Comparison of ENCODE assay signal across 11 cellular contexts in genomic region chr17:76473541-76473985, GRCh38. TPM values are rescaled to one million over a fixed set of nuclear protein-coding genes. Genes with fewer than 3 reads are reported as not detected.
A peak's percentile ranks its signal among the peaks of the same experiment; 100 is the strongest.
DNase-seq lines count a peak whose midpoint lies in the region; ATAC-seq and TF ChIP-seq lines count a peak whose summit lies in the region.
"Had no signal": no experiment of that assay in that cellular context is flagged by ENCODE, and none has a peak within 500 bp of the region (broad histone marks: within the 10 kb centered on the region; RNA-seq: fewer than 3 reads in every experiment).

No MANE protein-coding gene starts in this region.

- ATAC-seq in HCT116 (peak; percentile 75), GM21737 (IDR thresholded peaks at IDR 0.05; ENCODE audit: unreplicated experiment) (no peak), HG03342 (IDR thresholded peaks at IDR 0.05; ENCODE audit: unreplicated experiment) (no peak)

- H3K9ac ChIP-seq in HCT116 (ENCODE audit: low read length): no peak overlapping the region

- H3K27me3 Mint-ChIP-seq in neural crest cell (ENCODE audit: low read depth): no peaks in the 10 kb centered on the region

- no peaks in the 10 kb centered on the region for H3K27me3 ChIP-seq in HCT116 (ENCODE audit: insufficient read depth, low read length)

- POLR2A ChIA-PET in HCT116 (lab: Charles Lee): no interaction called here

- H3K4me2 ChIP-seq in HCT116 (ENCODE audit: low read length): no peak overlapping the region

- no peaks in the 10 kb centered on the region for H3K36me3 Mint-ChIP-seq in neural crest cell (ENCODE audit: low read depth)

- BruUV-seq in HCT116 (replicated peaks; lab: Mats Ljungman, UMichigan): no TSS peak

- no peak overlapping the region for H2AFZ ChIP-seq in HCT116 (ENCODE audit: low read depth, low read length, poor library complexity, severe bottlenecking)

- H3K9me3 Mint-ChIP-seq in neural crest cell: no peaks in the 10 kb centered on the region

- intact Hi-C loops in HCT116 (cut with micrococcal nuclease): no loop called here

- no peaks in the 10 kb centered on the region for H3K9me3 ChIP-seq in HCT116 (ENCODE audit: control insufficient read depth in 1 of 2, insufficient read depth in 1 of 2, low read depth in 1 of 2, low read length in 2 of 2)

- H3K4me3 ChIP-seq in HCT116 (replicated peaks in 1 of 2; ENCODE audit: low read depth in 1 of 2, low read length in 2 of 2): no peak overlapping the region
- H3K4me3 ChIP-seq in cardiac fibroblast (replicated peaks in 1 of 2; ENCODE audit: low read depth in 2 of 2, low read length in 2 of 2): no peak overlapping the region

- CTCF ChIA-PET in HCT116 (lab: Charles Lee): no interaction called here

- no peak overlapping the region for H3K4me3 Mint-ChIP-seq in neural crest cell

- no peak for TF ChIP-seq POLR2A in HCT116 (IDR thresholded peaks at IDR 0.05; ENCODE audit: borderline replicate concordance, extremely low read depth, insufficient read depth, insufficient read length)

- no peaks in the 10 kb centered on the region for H3K79me2 ChIP-seq in HCT116 (ENCODE audit: insufficient read depth, low read length)

- TF ChIP-seq RAD21 in HCT116 (IDR thresholded peaks at IDR 0.05; ENCODE audit: low read depth): no peak

- RAD21 ChIA-PET in HCT116 (lab: Charles Lee; ENCODE audit: low non-redundant PET in 1 of 2, low total read pairs in 2 of 2, uncharacterized antibody in 2 of 2, unreplicated experiment in 2 of 2): no interaction called here

- no peak overlapping the region for H3K27ac ChIP-seq in HCT116 (ENCODE audit: low read depth, low read length)

- H3K4me1 Mint-ChIP-seq in neural crest cell: no peaks in the 10 kb centered on the region

- H4K20me1 ChIP-seq in HCT116 (ENCODE audit: insufficient read depth): no peaks in the 10 kb centered on the region

- H3K36me3 ChIP-seq in HCT116 (ENCODE audit: control insufficient read depth in 1 of 2, insufficient read depth in 2 of 2, low read length in 2 of 2): peaks cover 12 to 26% of the 10 kb centered on the region in 2 experiments; a peak in 3 of 4 replicates

- no peaks in the 10 kb centered on the region for H3K9me2 ChIP-seq in HCT116 (ENCODE audit: insufficient read depth)

- no peak overlapping the region for H3K27ac Mint-ChIP-seq in neural crest cell (ENCODE audit: unreplicated experiment)

- DNase-seq in DMS 273 (lab: John Stamatoyannopoulos, UW; ENCODE audit: unreplicated experiment) (peak; percentile 51), DMS 273 treated with DMSO at 0.1 percent for 48 hours (lab: John Stamatoyannopoulos, UW) (no peak), HCT116 (ENCODE audit: low read depth, low spot score) (no peak), cardiac fibroblast (ENCODE audit: low read depth in 2 of 2) (no peak), neural crest cell (ENCODE audit: low read depth, low spot score) (peak; percentile 36), GOT3 (lab: John Stamatoyannopoulos, UW) (no peak)
- DNase-seq: nucleus accumbens had no signal

- peak in 2 of 3 experiments; percentile 60 to 61; a peak in 4 of 6 replicates for TF ChIP-seq CTCF in HCT116 (IDR thresholded peaks at IDR 0.05 in 2 of 3, conservative IDR thresholded peaks at IDR 0.05 in 1 of 3; ENCODE audit: borderline replicate concordance in 1 of 3, insufficient read depth in 1 of 3, low read depth in 2 of 3, low read length in 2 of 3)
- peak; percentile 36 for TF ChIP-seq CTCF in cardiac fibroblast (IDR thresholded peaks at IDR 0.05; ENCODE audit: low read depth, low read length)
- TF ChIP-seq CTCF in neural crest cell (conservative IDR thresholded peaks at IDR 0.05): peak; percentile 47

- H3K4me1 ChIP-seq in HCT116 (ENCODE audit: control insufficient read depth in 1 of 2, insufficient read depth in 2 of 2, low read length in 2 of 2): no peaks in the 10 kb centered on the region

TF ChIP-seq in HCT116, 20 proteins besides CTCF, POLR2A, EP300 and RAD21:
- TF ChIP-seq EGR1 (IDR thresholded peaks at IDR 0.05; ENCODE audit: low read depth): no peak
- no peak for TF ChIP-seq EZH2 (IDR thresholded peaks at IDR 0.05)
- no peak for TF ChIP-seq JUND (IDR thresholded peaks at IDR 0.05)
- TF ChIP-seq POLR2AphosphoS5 (IDR thresholded peaks at IDR 0.05; ENCODE audit: low read depth, low read length): no peak
- no peak for TF ChIP-seq ELF1 (IDR thresholded peaks at IDR 0.05; ENCODE audit: borderline replicate concordance, low read depth)
- TF ChIP-seq ZFX (IDR thresholded peaks at IDR 0.05): no peak
- TF ChIP-seq SIN3A (IDR thresholded peaks at IDR 0.05; ENCODE audit: low read depth): no peak
- no peak for TF ChIP-seq REST (IDR thresholded peaks at IDR 0.05; ENCODE audit: low read depth)
- TF ChIP-seq SRF (IDR thresholded peaks at IDR 0.05; ENCODE audit: low read depth): no peak
- TF ChIP-seq TCF7L2 (IDR thresholded peaks at IDR 0.05; ENCODE audit: borderline replicate concordance, extremely low read depth, insufficient read depth, insufficient read length): no peak
- TF ChIP-seq YY1 (IDR thresholded peaks at IDR 0.05; ENCODE audit: extremely low read depth, insufficient replicate concordance, low read depth, low read length): no peak
- no peak for TF ChIP-seq FOSL1 (IDR thresholded peaks at IDR 0.05; ENCODE audit: low read depth)
- TF ChIP-seq EZH2phosphoT487 (IDR thresholded peaks at IDR 0.05; ENCODE audit: borderline replicate concordance): no peak

RNA-seq across cellular contexts. Expression of gene AANAT, which starts 6.2 kb away (rescaled TPM):
- not detected for total RNA-seq in HCT116 (2021; ENCODE audit: unreplicated experiment)
- polyA plus RNA-seq in HCT116 (2012): 0.24 and 0.36 TPM in 2 replicates
- 0.39 TPM in 1 of 2 replicates, not detected in the other for total RNA-seq in neural crest cell
- total RNA-seq: A172, frontal cortex had no signal

RNA-seq across cellular contexts. Expression of gene UBE2O, which starts 20.6 kb away (rescaled TPM):
- 59.1 TPM for total RNA-seq in HCT116 (2021; ENCODE audit: unreplicated experiment)
- polyA plus RNA-seq in HCT116 (2012): 50.2 and 72.6 TPM in 2 replicates
- 70.0 and 71.4 TPM in 2 replicates for total RNA-seq in neural crest cell

RNA-seq across cellular contexts. Expression of gene RHBDF2, which starts 27.7 kb away (rescaled TPM):
- total RNA-seq in HCT116 (2021; ENCODE audit: unreplicated experiment) (61.1 TPM), neural crest cell (2.0 and 3.6 TPM in 2 replicates)
- 34.4 and 40.6 TPM in 2 replicates for polyA plus RNA-seq in HCT116 (2012)

Comparison
In these comparisons a context has a peak if more than half of its experiments do, and no peak if none do; other contexts are left out.
1. DNase-seq: peak in DMS 273 (single experiment) and neural crest cell (single experiment); none in DMS 273 treated with DMSO at 0.1 percent for 48 hours (single experiment), HCT116 (single experiment), cardiac fibroblast (0 of 2) and GOT3 (single experiment).
2. RNA of gene RHBDF2, which starts 27.7 kb away (total RNA-seq): 61.1 TPM in HCT116 (single experiment); 2.0 to 3.6 TPM in neural crest cell; every median in the first group is over 10 times any median in the second.
3. Peak in every context shown above with its lines, with median percentiles within 50 percentile points of each other: CTCF ChIP-seq.